ENCODE assay signal across 7 cellular contexts in the genomic region with DNA sequence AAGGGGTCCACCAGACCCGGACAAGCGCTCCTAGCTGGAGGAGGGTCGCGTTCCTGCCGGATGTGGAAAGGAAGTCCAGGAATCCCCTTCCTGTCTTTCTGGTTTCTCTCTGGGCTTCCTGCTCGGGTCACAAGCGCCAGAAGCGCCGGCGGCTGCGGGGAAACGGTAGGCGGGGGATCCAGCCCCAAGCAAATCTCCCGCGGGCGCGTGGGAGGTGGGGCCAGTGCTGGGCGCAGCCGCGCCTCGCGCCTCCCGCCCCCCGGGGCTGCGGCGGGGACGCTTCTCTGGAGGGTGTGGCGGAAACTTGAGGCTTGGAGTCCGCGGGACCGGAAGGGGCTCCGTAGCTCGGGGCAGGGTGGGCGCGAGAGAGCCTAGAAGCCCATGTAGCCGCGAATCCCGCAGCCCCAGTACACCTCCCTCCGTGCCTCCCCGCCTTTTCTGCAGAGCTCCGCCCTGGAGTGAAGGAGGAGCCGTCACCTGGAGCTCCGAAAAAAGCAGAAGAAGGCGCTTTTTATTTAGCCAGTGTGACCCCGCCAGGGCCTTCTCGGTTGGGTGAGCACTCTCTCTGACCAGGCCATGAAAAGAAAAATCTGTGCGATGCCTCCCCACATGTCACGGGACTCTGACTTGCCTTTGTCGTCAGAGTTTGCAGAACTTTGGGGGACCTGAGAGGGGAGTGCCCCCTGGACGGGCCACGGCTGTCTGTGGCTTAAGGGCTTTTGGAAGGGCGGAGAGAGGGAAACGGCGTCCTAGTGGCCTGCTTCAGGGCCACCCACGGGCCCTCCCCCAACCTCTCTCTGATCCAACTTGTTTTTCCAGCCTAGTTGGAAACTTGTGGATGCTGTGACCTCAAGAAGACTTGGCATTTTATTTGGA. TPM values are rescaled to one million over a fixed set of nuclear protein-coding genes. Genes with fewer than 3 reads are reported as not detected.
DNase-seq lines count a peak whose midpoint lies in the region; ATAC-seq and TF ChIP-seq lines count a peak whose summit lies in the region.

No MANE protein-coding gene starts in this region.

- in situ Hi-C loops in astrocyte of the cerebellum (cut with HindIII; ENCODE audit: low sequenced_read_pairs) (no loop called here), gastrocnemius medialis (cut with MboI; ENCODE audit: low sequenced_read_pairs in 4 of 4) (no loop called here)

- intact Hi-C loops in gastrocnemius medialis (cut with DNase I; ENCODE audit: low total_unique reads): no loop called here

- TF ChIP-seq POLR2A in gastrocnemius medialis (IDR thresholded peaks at IDR 0.05): peak; percentile 38 to 60

- H3K36me3 ChIP-seq in gastrocnemius medialis: no peaks in the 10 kb centered on the region

- ATAC-seq in GM18498 (IDR thresholded peaks at IDR 0.05; ENCODE audit: unreplicated experiment) (peak; percentile 74), HG02763 (IDR thresholded peaks at IDR 0.05; ENCODE audit: unreplicated experiment) (peak; percentile 63), gastrocnemius medialis (peak; percentile 67 to 85)

- DNase-seq in NCI-H128 (lab: John Stamatoyannopoulos, UW; ENCODE audit: unreplicated experiment) (peak; percentile 67), T-helper 9 cell (peak; percentile 79), astrocyte of the cerebellum (ENCODE audit: low read depth) (no peak), iPS DF 19.7 (ENCODE audit: low read depth, low spot score) (peak; percentile 50), gastrocnemius medialis (peak; percentile 43 to 59)

- H3K4me3 ChIP-seq in astrocyte of the cerebellum (ENCODE audit: low read depth, low read length) (peak overlapping the region; percentile 67), gastrocnemius medialis (peak overlapping the region; percentile 65 to 77 (median 76))

- H3K27ac ChIP-seq in gastrocnemius medialis: peak overlapping the region; percentile 71 to 85 (median 82)

- no peaks in the 10 kb centered on the region for H3K27me3 ChIP-seq in gastrocnemius medialis

- peaks cover 15 to 25% of the 10 kb centered on the region in 2 donors for H3K4me1 ChIP-seq in gastrocnemius medialis

- TF ChIP-seq CTCF in astrocyte of the cerebellum (IDR thresholded peaks at IDR 0.05; ENCODE audit: low read depth, low read length, missing control alignments) (no peak), gastrocnemius medialis (IDR thresholded peaks at IDR 0.05 in 4 of 5, conservative IDR thresholded peaks at IDR 0.05 in 1 of 5) (no peak)

- H3K9me3 ChIP-seq in gastrocnemius medialis: no peaks in the 10 kb centered on the region

RNA-seq across cellular contexts. Expression of gene CLEC2D, which starts 21.4 kb away (rescaled TPM):
- 1 to 10 TPM in 1 of 4 donors, under 1 TPM in 3; 0.29 to 2.1 (median 0.58) TPM for total RNA-seq in gastrocnemius medialis

RNA-seq across cellular contexts. Expression of gene KLRB1, which starts 40.3 kb away (rescaled TPM):
- 1 to 10 TPM in 1 of 4 donors, not detected in 3; 1.0 TPM for total RNA-seq in gastrocnemius medialis
